8 cellular contexts compared by ENCODE assay signal in the genomic region with DNA sequence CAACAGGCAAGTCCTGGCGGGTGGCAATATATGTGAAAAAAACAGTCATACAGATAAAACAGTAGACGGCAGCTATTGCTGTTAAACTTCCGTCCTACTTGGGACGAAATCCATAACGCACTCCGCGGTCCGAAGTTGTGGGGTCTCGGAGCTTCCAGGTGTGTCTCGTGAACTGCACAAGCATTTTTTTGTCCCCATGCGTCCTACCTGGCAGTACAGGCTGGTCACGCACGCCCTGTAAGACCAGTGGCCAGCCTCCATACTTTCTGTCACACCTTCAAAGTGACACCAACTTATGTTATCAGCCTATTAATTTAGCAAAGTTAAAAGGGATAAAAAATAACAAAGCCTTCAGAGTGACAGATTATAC. TPM values are rescaled to one million over a fixed set of nuclear protein-coding genes. Genes with fewer than 3 reads are reported as not detected.
DNase-seq lines count a peak whose midpoint lies in the region; ATAC-seq and TF ChIP-seq lines count a peak whose summit lies in the region.
"Had no signal": no experiment of that assay in that cellular context is flagged by ENCODE, and none has a peak within 500 bp of the region (broad histone marks: within the 10 kb centered on the region; RNA-seq: fewer than 3 reads in every experiment).

No MANE protein-coding gene starts in this region.

- no TSS peak for BruUV-seq in PC-9 (replicated peaks; lab: Mats Ljungman, UMichigan)

- H3K4me2 ChIP-seq in PC-9: peak overlapping the region; percentile 93

- POLR2A ChIA-PET in PC-9 (lab: Charles Lee; ENCODE audit: unreplicated experiment): no interaction called here

- H3K9me2 ChIP-seq in PC-9 (ENCODE audit: insufficient read depth): no peaks in the 10 kb centered on the region

- no peaks in the 10 kb centered on the region for H3K9me3 ChIP-seq in PC-9 (ENCODE audit: insufficient read depth, low read depth)
- H3K9me3 ChIP-seq in stomach: no peaks in the 10 kb centered on the region
- no peaks in the 10 kb centered on the region for H3K9me3 ChIP-seq in uterus

- intact Hi-C loops in PC-9 (cut with micrococcal nuclease; ENCODE audit: unreplicated experiment): loop anchor here (1.0 to 10.0 kb wide), 3 partner anchors 103 to 515 kb away; no protein-coding TSS in a partner anchor
- intact Hi-C loops in stomach (cut with DNase I; ENCODE audit: low total_unique reads): no loop called here
- intact Hi-C loops in uterus (cut with DNase I; ENCODE audit: low total_unique reads): loop anchor here (5.0 kb wide), 1 partner anchor 133 kb away; no protein-coding TSS in a partner anchor

- H3K9me3 Mint-ChIP-seq in glutamatergic neuron (ENCODE audit: unreplicated experiment): peaks cover 5% of the 10 kb centered on the region
- H3K9me3 Mint-ChIP-seq: neural crest cell had no signal

- no peak for DNase-seq in PC-9
- no peak for DNase-seq in glutamatergic neuron
- DNase-seq in stomach: no peak
- no peak for DNase-seq in NCI-H524 (lab: John Stamatoyannopoulos, UW)
- DNase-seq in uterus: no peak

- H3K27me3 Mint-ChIP-seq in glutamatergic neuron (ENCODE audit: unreplicated experiment): peaks cover 3% of the 10 kb centered on the region

- CTCF ChIA-PET in PC-9 (lab: Charles Lee): interaction anchor here (1.5 kb wide), 1 partner anchor 105 kb away, joined by 3 read pairs; no protein-coding TSS in a partner anchor

- H4K20me1 ChIP-seq in PC-9 (ENCODE audit: insufficient read depth): no peaks in the 10 kb centered on the region

- TF ChIP-seq POLR2A in stomach (IDR thresholded peaks at IDR 0.05) (no peak), uterus (IDR thresholded peaks at IDR 0.05) (no peak)

- TF ChIP-seq CTCF in PC-9 (conservative IDR thresholded peaks at IDR 0.05) (no peak), glutamatergic neuron (IDR thresholded peaks at IDR 0.05; ENCODE audit: partially characterized antibody, unreplicated experiment) (no peak), stomach (IDR thresholded peaks at IDR 0.05) (no peak), uterus (IDR thresholded peaks at IDR 0.05) (no peak)

- peak overlapping the region; percentile 91 for H2AFZ ChIP-seq in PC-9

- peaks cover 5% of the 10 kb centered on the region for H3K4me1 ChIP-seq in PC-9 (replicated peaks; ENCODE audit: insufficient read depth)
- H3K4me1 ChIP-seq in stomach: peaks cover 5 to 35% (median 12%) of the 10 kb centered on the region in 4 donors
- no peaks in the 10 kb centered on the region for H3K4me1 ChIP-seq in uterus

- ATAC-seq in GM21526 (IDR thresholded peaks at IDR 0.05; ENCODE audit: low FRiP score, unreplicated experiment) (peak; percentile 7), HG03196 (IDR thresholded peaks at IDR 0.05; ENCODE audit: unreplicated experiment) (no peak)

- whole genome bisulfite sequencing in stomach, 5 donors: 10 to 72% (median 49%) methylated on average over 13 of the region's 13 CpGs

- H3K4me3 Mint-ChIP-seq in glutamatergic neuron (ENCODE audit: unreplicated experiment): peak overlapping the region; percentile 67
- H3K4me3 Mint-ChIP-seq: neural crest cell had no signal

- H3K27ac ChIP-seq in PC-9: no peak overlapping the region
- H3K27ac ChIP-seq in stomach: peak overlapping the region in 3 of 5 donors; percentile 70 to 79 (median 76)
- H3K27ac ChIP-seq in uterus: peak overlapping the region in 1 of 2 donors; percentile 79

- H3K79me2 ChIP-seq in PC-9 (ENCODE audit: low read depth): no peaks in the 10 kb centered on the region

- no peak for TF ChIP-seq EP300 in stomach (IDR thresholded peaks at IDR 0.05)

- H3K27me3 ChIP-seq in PC-9 (ENCODE audit: insufficient read depth, low read depth): no peaks in the 10 kb centered on the region
- peaks cover 0 to 8% (median 0%) of the 10 kb centered on the region in 3 donors for H3K27me3 ChIP-seq in stomach
- no peaks in the 10 kb centered on the region for H3K27me3 ChIP-seq in uterus

- peaks cover 8% of the 10 kb centered on the region; the same call in 1 of the 2 replicates for H3F3A ChIP-seq in PC-9 (ENCODE audit: insufficient read depth, low read depth)

- no peaks in the 10 kb centered on the region for H3K36me3 Mint-ChIP-seq in glutamatergic neuron (ENCODE audit: unreplicated experiment)

- H3K4me3 ChIP-seq in PC-9: peak overlapping the region; percentile 65
- peak overlapping the region; percentile 27 to 40 (median 32) for H3K4me3 ChIP-seq in stomach
- H3K4me3 ChIP-seq in uterus: peak overlapping the region in 1 of 2 donors; percentile 34

- H3K4me1 Mint-ChIP-seq in glutamatergic neuron (ENCODE audit: low read depth, unreplicated experiment): peaks cover 17% of the 10 kb centered on the region
- H3K4me1 Mint-ChIP-seq: neural crest cell had no signal

- H3K36me3 ChIP-seq in PC-9 (ENCODE audit: low read depth): no peaks in the 10 kb centered on the region
- H3K36me3 ChIP-seq in stomach: no peaks in the 10 kb centered on the region
- no peaks in the 10 kb centered on the region for H3K36me3 ChIP-seq in uterus

- no peak overlapping the region for H3K27ac Mint-ChIP-seq in glutamatergic neuron (ENCODE audit: unreplicated experiment)

RNA-seq across cellular contexts. Expression of gene TGFBI, which starts 51.3 kb away (rescaled TPM):
- 430 and 437 TPM in 2 replicates for total RNA-seq in PC-9 (2021)
- total RNA-seq in glutamatergic neuron (ENCODE audit: unreplicated experiment): 2.3 TPM
- 100 to 1,000 TPM in 1 of 5 donors, 10 to 100 TPM in 4; 24.5 to 180 (median 70.1) TPM for total RNA-seq in stomach
- polyA plus RNA-seq in stomach: 100 to 1,000 TPM in 1 of 3 donors, 10 to 100 TPM in 2; 43.5 to 116 (median 54.4) TPM
- total RNA-seq in uterus: 100 to 1,000 TPM in 1 of 4 donors, 10 to 100 TPM in 3; 27.9 to 293 (median 38.7) TPM

RNA-seq across cellular contexts. Expression of gene SMAD5, which starts 52.5 kb away (rescaled TPM):
- 50.6 and 58.2 TPM in 2 replicates for total RNA-seq in PC-9 (2021)
- 36.9 TPM for total RNA-seq in glutamatergic neuron (ENCODE audit: unreplicated experiment)
- total RNA-seq in stomach: 100 to 1,000 TPM in 1 of 5 donors, 10 to 100 TPM in 4; 18.8 to 220 (median 61.4) TPM
- polyA plus RNA-seq in stomach: 10 to 100 TPM in 2 of 3 donors, 1 to 10 TPM in 1; 6.8 to 10.8 (median 10.5) TPM
- 100 to 1,000 TPM in 2 of 4 donors, 10 to 100 TPM in 2; 33.0 to 193 (median 102) TPM for total RNA-seq in uterus
